ENCODE assay signal across 24 cellular contexts in the genomic region with DNA sequence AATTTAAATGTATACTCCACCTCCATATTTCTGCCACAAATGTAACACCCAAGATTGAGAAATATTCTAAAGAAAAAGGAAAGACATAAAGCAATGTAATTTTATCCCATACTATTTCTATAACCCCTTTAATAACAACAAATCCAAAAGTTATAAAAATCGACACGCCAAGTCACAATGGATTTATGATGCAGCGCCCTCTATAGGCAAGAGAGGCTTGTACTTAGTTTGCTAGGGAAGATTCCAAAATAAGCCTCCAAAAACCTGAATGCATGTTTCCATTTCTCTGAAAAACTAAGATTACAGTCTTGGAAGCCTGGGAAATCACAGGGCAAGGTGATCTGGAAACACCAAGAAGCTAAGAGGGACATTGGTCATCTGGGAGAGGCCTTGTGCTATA.
"Had no signal": no experiment of that assay in that cellular context is flagged by ENCODE, and none has a peak within 500 bp of the region (broad histone marks: within the 10 kb centered on the region; RNA-seq: fewer than 3 reads in every experiment).

No MANE protein-coding gene starts in this region.

- H3K9me3 Mint-ChIP-seq: natural killer cell treated with Interleukin-12 subunit alpha and Interleukin-12 subunit beta and Interleukin-15 and Interleukin-18, amount 100 ng/mL, for 72 hours; stimulated activated naive B cell treated with anti-CD40 and anti-IgM and Interleukin-4, amounts not matched to agents 10 μg/mL and 1 μg/mL and 100 μg/mL, for 72 hours; type B pancreatic cell had no signal

- DNase-seq: activated CD4-positive, alpha-beta T cell treated with anti-CD3 and anti-CD28 coated beads for 4 hours; activated CD4-positive, alpha-beta T cell treated with anti-CD3 and anti-CD28 coated beads, Interleukin-2, amount 50 U/mL, for 48 hours; activated CD4-positive, CD25-positive, alpha-beta regulatory T cell; activated CD8-positive, alpha-beta memory T cell treated with anti-CD3 and anti-CD28 coated beads, Interleukin-2, amount 50 U/mL, for 48 hours; activated effector memory CD4-positive, alpha-beta T cell treated with Interleukin-2 at 50 U/mL for 16 hours; activated naive CD4-positive, alpha-beta T cell treated with anti-CD3 and anti-CD28 coated beads for 36 hours; activated naive CD8-positive, alpha-beta T cell treated with anti-CD3 and anti-CD28 coated beads, Interleukin-2, amount 10 ng/mL, durations not matched to agents 7 days and 5 days; activated T-cell treated with anti-CD3 and anti-CD28 coated beads, Interleukin-2, amount 50 U/mL, for 48 hours; amygdala; colonic mucosa; kidney glomerular epithelial cell; left lung; midbrain; ovary; stimulated activated CD4-positive, alpha-beta T cell treated with anti-CD3 and anti-CD28 coated beads, Interleukin-2, amount 100 ng/mL, for 48 hours; stimulated activated CD8-positive, alpha-beta memory T cell treated with anti-CD3 and anti-CD28 coated beads, Interleukin-4, amount 100 ng/mL, for 48 hours; stimulated activated naive B cell treated with anti-CD40 and anti-IgM and Interleukin-4, amounts not matched to agents 10 μg/mL and 1 μg/mL and 100 μg/mL, for 72 hours; T-helper 17 cell had no signal

- H3K27ac ChIP-seq: colonic mucosa, epithelial cell of prostate, left lung, neutrophil, ovary, prostate gland, thoracic aorta had no signal

- H3K27me3 Mint-ChIP-seq: activated naive CD8-positive, alpha-beta T cell treated with anti-CD3 and anti-CD28 coated beads, Interleukin-2, amount 10 ng/mL, durations not matched to agents 7 days and 5 days; natural killer cell treated with Interleukin-12 subunit alpha and Interleukin-12 subunit beta and Interleukin-15 and Interleukin-18, amount 100 ng/mL, for 72 hours; stimulated activated naive B cell treated with anti-CD40 and anti-IgM and Interleukin-4, amounts not matched to agents 10 μg/mL and 1 μg/mL and 100 μg/mL, for 72 hours; T-helper 17 cell; type B pancreatic cell had no signal

- H3K4me1 ChIP-seq: colonic mucosa, left lung, prostate gland had no signal

- H3K9me3 ChIP-seq: colonic mucosa, left lung, neutrophil, ovary, prostate gland, thoracic aorta had no signal

- H3K4me3 Mint-ChIP-seq: activated naive CD4-positive, alpha-beta T cell treated with anti-CD3 and anti-CD28 coated beads for 36 hours; activated naive CD8-positive, alpha-beta T cell treated with anti-CD3 and anti-CD28 coated beads, Interleukin-2, amount 10 ng/mL, durations not matched to agents 7 days and 5 days; natural killer cell treated with Interleukin-12 subunit alpha and Interleukin-12 subunit beta and Interleukin-15 and Interleukin-18, amount 100 ng/mL, for 72 hours; stimulated activated naive B cell treated with anti-CD40 and anti-IgM and Interleukin-4, amounts not matched to agents 10 μg/mL and 1 μg/mL and 100 μg/mL, for 72 hours; T-helper 17 cell; type B pancreatic cell had no signal

- H3K4me3 ChIP-seq: colonic mucosa, left lung, ovary, prostate gland, thoracic aorta had no signal

- H3K36me3 Mint-ChIP-seq: activated naive CD8-positive, alpha-beta T cell treated with anti-CD3 and anti-CD28 coated beads, Interleukin-2, amount 10 ng/mL, durations not matched to agents 7 days and 5 days; stimulated activated naive B cell treated with anti-CD40 and anti-IgM and Interleukin-4, amounts not matched to agents 10 μg/mL and 1 μg/mL and 100 μg/mL, for 72 hours; type B pancreatic cell had no signal

- H3K27me3 ChIP-seq: colonic mucosa, left lung, neutrophil, ovary had no signal

- ATAC-seq: left lung; natural killer cell treated with Interleukin-12 subunit alpha and Interleukin-12 subunit beta and Interleukin-15 and Interleukin-18, amount 100 ng/mL, for 72 hours; stimulated activated naive B cell treated with anti-CD40 and anti-IgM and Interleukin-4, amounts not matched to agents 10 μg/mL and 1 μg/mL and 100 μg/mL, for 72 hours; T-helper 17 cell had no signal

- H3K36me3 ChIP-seq: colonic mucosa, left lung, neutrophil, ovary, prostate gland, thoracic aorta had no signal

- H3K4me1 Mint-ChIP-seq: activated naive CD8-positive, alpha-beta T cell treated with anti-CD3 and anti-CD28 coated beads, Interleukin-2, amount 10 ng/mL, durations not matched to agents 7 days and 5 days; stimulated activated naive B cell treated with anti-CD40 and anti-IgM and Interleukin-4, amounts not matched to agents 10 μg/mL and 1 μg/mL and 100 μg/mL, for 72 hours; T-helper 17 cell had no signal

- H3K27ac Mint-ChIP-seq: activated naive CD4-positive, alpha-beta T cell treated with anti-CD3 and anti-CD28 coated beads for 36 hours; activated naive CD8-positive, alpha-beta T cell treated with anti-CD3 and anti-CD28 coated beads, Interleukin-2, amount 10 ng/mL, durations not matched to agents 7 days and 5 days; natural killer cell treated with Interleukin-12 subunit alpha and Interleukin-12 subunit beta and Interleukin-15 and Interleukin-18, amount 100 ng/mL, for 72 hours; stimulated activated naive B cell treated with anti-CD40 and anti-IgM and Interleukin-4, amounts not matched to agents 10 μg/mL and 1 μg/mL and 100 μg/mL, for 72 hours; T-helper 17 cell; type B pancreatic cell had no signal
